In the genomic region with DNA sequence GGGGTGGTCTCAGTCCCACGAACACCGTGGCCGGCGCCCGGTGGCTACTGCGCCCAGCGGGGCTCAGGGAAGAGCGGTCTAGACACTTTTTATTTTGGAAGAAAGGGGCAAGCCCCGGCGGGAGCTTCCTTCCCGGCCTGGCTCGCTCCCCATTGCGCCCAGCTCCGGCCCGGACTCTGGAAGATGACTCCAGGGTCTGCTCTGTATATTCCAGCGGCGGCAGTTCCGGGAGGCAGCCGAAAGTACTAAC, we compare ENCODE assay signal across 7 cellular contexts.
DNase-seq lines count a peak whose midpoint lies in the region; ATAC-seq and TF ChIP-seq lines count a peak whose summit lies in the region.

No MANE protein-coding gene starts in this region.

- H3K9ac ChIP-seq in iPS-20b (ENCODE audit: low read depth, low read length), result peak overlapping the region; percentile 64; the same call in 1 of the 2 replicates

- H3K9me3 Mint-ChIP-seq in stimulated activated naive B cell treated with anti-CD40 and anti-IgM and Interleukin-4, amounts not matched to agents 10 μg/mL and 1 μg/mL and 100 μg/mL, for 72 hours, result no peaks in the 10 kb centered on the region

- no peak for TF ChIP-seq RAD21 in Ishikawa (IDR thresholded peaks at IDR 0.05; ENCODE audit: low read depth)

- TF ChIP-seq CTCF in ascending aorta (IDR thresholded peaks at IDR 0.05), result no peak
- no peak for TF ChIP-seq CTCF in GM20000 (IDR thresholded peaks at IDR 0.05; ENCODE audit: extremely low read depth, missing control alignments)

- H3K4me1 Mint-ChIP-seq in stimulated activated naive B cell treated with anti-CD40 and anti-IgM and Interleukin-4, amounts not matched to agents 10 μg/mL and 1 μg/mL and 100 μg/mL, for 72 hours, result peaks cover 26 to 44% of the 10 kb centered on the region in 2 donors

- no peak overlapping the region for H3K27ac Mint-ChIP-seq in stimulated activated naive B cell treated with anti-CD40 and anti-IgM and Interleukin-4, amounts not matched to agents 10 μg/mL and 1 μg/mL and 100 μg/mL, for 72 hours

- no peaks in the 10 kb centered on the region for H3K36me3 Mint-ChIP-seq in stimulated activated naive B cell treated with anti-CD40 and anti-IgM and Interleukin-4, amounts not matched to agents 10 μg/mL and 1 μg/mL and 100 μg/mL, for 72 hours

- H3K27ac ChIP-seq in ascending aorta, result no peak overlapping the region
- H3K27ac ChIP-seq in iPS-20b (ENCODE audit: low read length), result no peak overlapping the region

- no peak; the same call in 1 of the 2 replicates for TF ChIP-seq EP300 in Ishikawa (IDR thresholded peaks at IDR 0.05; ENCODE audit: borderline replicate concordance)

- H3K27me3 Mint-ChIP-seq in stimulated activated naive B cell treated with anti-CD40 and anti-IgM and Interleukin-4, amounts not matched to agents 10 μg/mL and 1 μg/mL and 100 μg/mL, for 72 hours, result peaks cover 38 to 83% of the 10 kb centered on the region in 2 donors

- no peak for DNase-seq in ascending aorta (ENCODE audit: low spot score in 2 of 2)
- no peak for DNase-seq in stimulated activated naive B cell treated with anti-CD40 and anti-IgM and Interleukin-4, amounts not matched to agents 10 μg/mL and 1 μg/mL and 100 μg/mL, for 72 hours
- DNase-seq in posterior cingulate gyrus, result no peak
- no peak for DNase-seq in H4 (ENCODE audit: low spot score)
- no peak for DNase-seq in GM20000 (ENCODE audit: low spot score)

- no peak for ATAC-seq in stimulated activated naive B cell treated with anti-CD40 and anti-IgM and Interleukin-4, amounts not matched to agents 10 μg/mL and 1 μg/mL and 100 μg/mL, for 72 hours (replicated peaks)

- no peaks in the 10 kb centered on the region for H3K36me3 ChIP-seq in ascending aorta
- no peaks in the 10 kb centered on the region for H3K36me3 ChIP-seq in iPS-20b (ENCODE audit: insufficient read depth, low read depth, low read length)

- H3K27me3 ChIP-seq in ascending aorta, result peaks cover 4% of the 10 kb centered on the region
- H3K27me3 ChIP-seq in iPS-20b (ENCODE audit: insufficient read depth, low read length), result peaks cover 86% of the 10 kb centered on the region

- H3K9me3 ChIP-seq in ascending aorta (no peaks in the 10 kb centered on the region), iPS-20b (ENCODE audit: insufficient read depth, low read depth, low read length) (no peaks in the 10 kb centered on the region)

- peak overlapping the region; percentile 36 to 53 for H3K4me3 ChIP-seq in ascending aorta
- H3K4me3 ChIP-seq in iPS-20b (ENCODE audit: low read length), result peak overlapping the region; percentile 81

- intact Hi-C loops in ascending aorta (cut with DNase I), result no loop called here
- intact Hi-C loops in posterior cingulate gyrus (cut with DNase I), result no loop called here

- peaks cover 0 to 2% of the 10 kb centered on the region in 2 donors for H3K4me1 ChIP-seq in ascending aorta
- peaks cover 8% of the 10 kb centered on the region; the same call in 1 of the 2 replicates for H3K4me1 ChIP-seq in iPS-20b (ENCODE audit: insufficient read depth, low read length)

- peak overlapping the region; percentile 73 to 81 for H3K4me3 Mint-ChIP-seq in stimulated activated naive B cell treated with anti-CD40 and anti-IgM and Interleukin-4, amounts not matched to agents 10 μg/mL and 1 μg/mL and 100 μg/mL, for 72 hours

TF ChIP-seq in Ishikawa, 13 proteins besides CTCF, POLR2A, EP300 and RAD21:
- no peak for TF ChIP-seq NFIC (IDR thresholded peaks at IDR 0.05)
- TF ChIP-seq TCF12 (IDR thresholded peaks at IDR 0.05; ENCODE audit: low read depth), result peak; percentile 56; the same call in 1 of the 2 replicates
TF ChIP-seq in Ishikawa: peak in this region for 1.
